8 cellular contexts compared by ENCODE assay signal in genomic region chr15:89690276-89691218, GRCh38. TPM values are rescaled to one million over a fixed set of nuclear protein-coding genes. Genes with fewer than 3 reads are reported as not detected.
A peak's percentile ranks its signal among the peaks of the same experiment; 100 is the strongest.
DNase-seq lines count a peak whose midpoint lies in the region; ATAC-seq and TF ChIP-seq lines count a peak whose summit lies in the region.

PEX11A (minus strand) TSS chr15:89690754; CDS start chr15:89690632, 122 bp downstream.
WDR93 (plus strand) TSS chr15:89690811; CDS start chr15:89701747, 10,936 bp downstream.

- H3K79me2 ChIP-seq in OCI-LY3 (ENCODE audit: low read length): no peaks in the 10 kb centered on the region

- H2AFZ ChIP-seq in OCI-LY3 (ENCODE audit: low read depth, low read length): peak within 1 kb of the TSS; percentile 99

- no peaks in the 10 kb centered on the region for H4K20me1 ChIP-seq in OCI-LY3 (ENCODE audit: insufficient read depth, low read length)

- DNase-seq in COLO668 (lab: John Stamatoyannopoulos, UW; ENCODE audit: unreplicated experiment) (peak; percentile 87), HS-27A (ENCODE audit: low read depth) (peak; percentile 27), activated T-cell treated with anti-CD3 and anti-CD28 coated beads for 48 hours (ENCODE audit: low read depth) (peak; percentile 70)
- DNase-seq in stimulated activated CD8-positive, alpha-beta memory T cell treated with anti-CD3 and anti-CD28 coated beads, Interleukin-4, amount 100 ng/mL, for 4 hours (ENCODE audit: low read depth in 2 of 2, low spot score in 1 of 2): peak; percentile 48 to 57

- H3K27ac ChIP-seq in OCI-LY3 (ENCODE audit: low read length) (no peak within 1 kb of the TSS), muscle layer of colon (ENCODE audit: low read depth, low read length) (peak within 1 kb of the TSS; percentile 57)

- H3K4me2 ChIP-seq in OCI-LY3 (ENCODE audit: low read length): peak within 1 kb of the TSS; percentile 95

- ATAC-seq in GM19468 (IDR thresholded peaks at IDR 0.05; ENCODE audit: extremely low read depth, unreplicated experiment) (peak; percentile 59), esophagus mucosa (peak; percentile 93)

- H3K36me3 ChIP-seq in OCI-LY3 (replicated peaks; ENCODE audit: low read depth, low read length) (no peaks in the 10 kb centered on the region), muscle layer of colon (ENCODE audit: insufficient read depth, low read length) (peaks cover 4% of the 10 kb centered on the region)

- no peak for TF ChIP-seq CTCF in OCI-LY3 (IDR thresholded peaks at IDR 0.05; ENCODE audit: low read depth, low read length)

- H3K9me3 ChIP-seq in OCI-LY3 (ENCODE audit: insufficient read depth, low read length) (no peaks in the 10 kb centered on the region), muscle layer of colon (ENCODE audit: low read length) (no peaks in the 10 kb centered on the region)

- H3K27me3 ChIP-seq in OCI-LY3 (ENCODE audit: low read depth, low read length) (peaks cover 8% of the 10 kb centered on the region; the same call in 1 of the 2 replicates), muscle layer of colon (ENCODE audit: control insufficient read depth in 1 of 2, insufficient read depth in 2 of 2, low read length in 2 of 2) (no peaks in the 10 kb centered on the region)

- H3K9ac ChIP-seq in OCI-LY3 (ENCODE audit: low read length) (peak within 1 kb of the TSS; percentile 59), muscle layer of colon (ENCODE audit: low read length) (peak within 1 kb of the TSS; percentile 50)

- H3K4me3 ChIP-seq in OCI-LY3 (ENCODE audit: low read length) (peak within 1 kb of the TSS; percentile 91), muscle layer of colon (ENCODE audit: low read depth in 1 of 2, low read length in 2 of 2) (peak within 1 kb of the TSS; percentile 68 to 80)

- peaks cover 16% of the 10 kb centered on the region; the same call in 1 of the 2 replicates for H3K4me1 ChIP-seq in OCI-LY3 (ENCODE audit: low read length)
- H3K4me1 ChIP-seq in muscle layer of colon (ENCODE audit: insufficient read depth, low read length): peaks cover 7% of the 10 kb centered on the region

RNA-seq across cellular contexts. Expression of gene PEX11A, which starts in this region (rescaled TPM):
- 3.5 TPM for total RNA-seq in esophagus mucosa

RNA-seq across cellular contexts. Expression of gene WDR93, which starts in this region (rescaled TPM):
- not detected for total RNA-seq in esophagus mucosa

Comparison
In these comparisons a context has a peak if more than half of its experiments do, and no peak if none do; other contexts are left out.
1. DNase-seq: peak in every context shown above with its lines; median percentile 87 in COLO668; 70 in activated T-cell treated with anti-CD3 and anti-CD28 coated beads for 48 hours; 52 in stimulated activated CD8-positive, alpha-beta memory T cell treated with anti-CD3 and anti-CD28 coated beads, Interleukin-4, amount 100 ng/mL, for 4 hours; 27 in HS-27A.